ENCODE assay signal across 1 cellular context in the genomic region with DNA sequence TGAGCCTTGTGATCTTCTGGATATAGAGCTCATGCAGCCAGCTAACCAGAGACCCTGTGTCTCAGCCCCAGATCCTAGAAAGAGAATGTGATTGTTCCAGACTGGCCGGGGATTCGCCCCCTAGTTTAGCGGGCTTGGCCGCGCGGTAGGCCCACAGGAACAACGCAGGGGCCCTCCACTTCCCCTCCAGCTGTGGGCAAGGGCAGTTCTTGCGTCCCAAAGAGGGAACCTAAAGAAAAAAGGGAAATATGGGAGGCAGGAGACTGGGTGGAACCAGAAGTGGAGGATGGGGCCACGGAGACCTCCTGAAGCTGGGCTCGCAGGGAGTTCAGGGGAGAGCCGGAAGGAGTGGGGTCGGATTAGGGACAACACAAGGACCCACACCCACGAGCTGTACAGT.
TF ChIP-seq lines count a peak whose summit lies in the region.

No MANE protein-coding gene starts in this region.

TF ChIP-seq in K562, 482 proteins besides CTCF, POLR2A, EP300 and RAD21:
- TF ChIP-seq ZNF197 (CRISPR knock-in tag; IDR thresholded peaks at IDR 0.05; ENCODE audit: low read depth) (no peak), MTF1 (CRISPR knock-in tag; IDR thresholded peaks at IDR 0.05; ENCODE audit: borderline replicate concordance) (no peak), ZNF224 (CRISPR knock-in tag; IDR thresholded peaks at IDR 0.05) (no peak), TARDBP (IDR thresholded peaks at IDR 0.05) (no peak), L3MBTL2 (IDR thresholded peaks at IDR 0.05) (no peak), ZNF584 (CRISPR knock-in tag; IDR thresholded peaks at IDR 0.05; ENCODE audit: low read depth) (no peak), HDAC3 (IDR thresholded peaks at IDR 0.05; ENCODE audit: borderline replicate concordance, partially characterized antibody) (no peak), ZNF444 (CRISPR knock-in tag; IDR thresholded peaks at IDR 0.05) (no peak), SMARCE1 (IDR thresholded peaks at IDR 0.05) (no peak), NFYB (IDR thresholded peaks at IDR 0.05; ENCODE audit: extremely low read depth, insufficient read length) (no peak), CEBPB (tag; IDR thresholded peaks at IDR 0.05) (no peak), ZNF311 (CRISPR knock-in tag; IDR thresholded peaks at IDR 0.05) (no peak), ZNF699 (CRISPR knock-in tag; IDR thresholded peaks at IDR 0.05; ENCODE audit: insufficient replicate concordance) (no peak), RFX5 (IDR thresholded peaks at IDR 0.05; ENCODE audit: low read depth, low read length) (no peak), NFIC (IDR thresholded peaks at IDR 0.05) (no peak)
- TF ChIP-seq, protein P1, sequence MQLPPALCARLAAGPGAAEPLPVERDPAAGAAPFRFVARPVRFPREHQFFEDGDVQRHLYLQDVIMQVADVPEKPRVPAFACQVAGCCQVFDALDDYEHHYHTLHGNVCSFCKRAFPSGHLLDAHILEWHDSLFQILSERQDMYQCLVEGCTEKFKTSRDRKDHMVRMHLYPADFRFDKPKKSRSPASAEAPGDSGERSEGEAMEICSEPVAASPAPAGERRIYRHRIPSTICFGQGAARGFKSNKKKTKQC (CRISPR knock-in tag; IDR thresholded peaks at IDR 0.05) = no peak
- TF ChIP-seq, protein P2, sequence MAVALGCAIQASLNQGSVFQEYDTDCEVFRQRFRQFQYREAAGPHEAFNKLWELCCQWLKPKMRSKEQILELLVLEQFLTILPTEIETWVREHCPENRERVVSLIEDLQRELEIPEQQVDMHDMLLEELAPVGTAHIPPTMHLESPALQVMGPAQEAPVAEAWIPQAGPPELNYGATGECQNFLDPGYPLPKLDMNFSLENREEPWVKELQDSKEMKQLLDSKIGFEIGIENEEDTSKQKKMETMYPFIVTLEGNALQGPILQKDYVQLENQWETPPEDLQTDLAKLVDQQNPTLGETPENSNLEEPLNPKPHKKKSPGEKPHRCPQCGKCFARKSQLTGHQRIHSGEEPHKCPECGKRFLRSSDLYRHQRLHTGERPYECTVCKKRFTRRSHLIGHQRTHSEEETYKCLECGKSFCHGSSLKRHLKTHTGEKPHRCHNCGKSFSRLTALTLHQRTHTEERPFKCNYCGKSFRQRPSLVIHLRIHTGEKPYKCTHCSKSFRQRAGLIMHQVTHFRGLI (CRISPR knock-in tag; IDR thresholded peaks at IDR 0.05) = no peak
TF ChIP-seq in K562: peak in this region for 0.
